Comparison of ENCODE assay signal across 9 cellular contexts in the genomic region with DNA sequence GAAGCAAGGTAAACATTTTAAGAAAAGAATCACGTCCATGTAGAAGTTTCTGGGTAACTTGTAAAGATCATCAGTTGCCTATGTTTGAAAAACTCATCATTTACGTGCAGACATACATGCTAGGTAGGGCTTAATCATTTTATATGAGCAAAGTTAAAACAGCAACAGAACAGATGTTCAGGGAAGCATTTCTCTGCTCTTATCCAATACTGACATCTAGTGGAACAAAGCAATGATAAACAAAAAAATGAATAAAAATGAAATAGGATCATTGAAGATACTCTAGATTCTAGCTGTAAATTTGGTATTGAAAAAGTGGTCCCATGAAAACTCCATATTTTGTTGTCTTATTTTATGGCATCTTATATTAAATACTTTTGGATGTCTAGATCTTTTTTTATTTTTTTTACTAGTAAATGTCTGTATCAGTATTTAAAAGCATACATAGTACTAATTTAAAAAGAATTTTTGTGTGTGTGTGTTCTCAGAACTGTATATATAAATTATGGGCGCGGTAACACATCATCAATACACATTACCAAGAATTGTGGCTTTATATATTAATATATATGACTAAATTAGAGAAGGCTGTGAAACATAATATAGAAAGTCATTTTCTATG.
DNase-seq lines count a peak whose midpoint lies in the region; ATAC-seq, FAIRE-seq and TF ChIP-seq lines count a peak whose summit lies in the region.
"Had no signal": no experiment of that assay in that cellular context is flagged by ENCODE, and none has a peak within 500 bp of the region (broad histone marks: within the 10 kb centered on the region; RNA-seq: fewer than 3 reads in every experiment).

No MANE protein-coding gene starts in this region.

- H2BK5ac ChIP-seq in IMR-90 (ENCODE audit: low read depth, low read length, poor library complexity, severe bottlenecking), result no peak overlapping the region

- H3K23ac ChIP-seq in IMR-90 (ENCODE audit: low read depth, low read length), result no peak overlapping the region

- intact Hi-C loops in IMR-90 (cut with micrococcal nuclease), result loop anchor here (1.0 kb wide), 1 partner anchor 334 kb away; no protein-coding TSS in a partner anchor

- no peak overlapping the region for H4K8ac ChIP-seq in IMR-90 (ENCODE audit: low read depth in 2 of 2, low read length in 2 of 2)

- FAIRE-seq in RCC 7860 (lab: Jason Lieb, UNC), result peak; percentile 77

- POLR2A ChIA-PET in IMR-90 (lab: Charles Lee; ENCODE audit: unreplicated experiment), result no interaction called here
- POLR2A ChIA-PET in activated CD8-positive, alpha-beta T cell treated with anti-CD3 and anti-CD28 coated beads, Interleukin-2, amount 10 ng/mL, durations not matched to agents 7 days and 5 days (lab: Charles Lee), result no interaction called here

- H2AK9ac ChIP-seq in IMR-90 (replicated peaks; ENCODE audit: low read depth, low read length, poor library complexity), result no peak overlapping the region

- no peak overlapping the region for H3K4me3 ChIP-seq in IMR-90 (ENCODE audit: insufficient read depth, low read depth, low read length)
- no peak overlapping the region for H3K4me3 ChIP-seq in fibroblast of the aortic adventitia (ENCODE audit: low read depth, low read length)
- H3K4me3 ChIP-seq: SJSA1 had no signal

- H3K9me3 Mint-ChIP-seq in type B pancreatic cell, result peaks cover 10% of the 10 kb centered on the region
- H3K9me3 Mint-ChIP-seq in activated CD8-positive, alpha-beta T cell treated with anti-CD3 and anti-CD28 coated beads, Interleukin-2, amount 10 ng/mL, durations not matched to agents 7 days and 5 days (ENCODE audit: insufficient read depth), result no peaks in the 10 kb centered on the region

- TF ChIP-seq RAD21 in IMR-90 (IDR thresholded peaks at IDR 0.05; ENCODE audit: low read length), result peak; percentile 93

- H3K4me1 Mint-ChIP-seq in type B pancreatic cell (ENCODE audit: unreplicated experiment), result no peaks in the 10 kb centered on the region
- no peaks in the 10 kb centered on the region for H3K4me1 Mint-ChIP-seq in activated CD8-positive, alpha-beta T cell treated with anti-CD3 and anti-CD28 coated beads, Interleukin-2, amount 10 ng/mL, durations not matched to agents 7 days and 5 days (ENCODE audit: low read depth)

- in situ Hi-C loops in IMR-90 (cut with MboI; ENCODE audit: low sequenced_read_pairs), result loop anchor here (10.0 kb wide), 1 partner anchor 338 kb away; no protein-coding TSS in a partner anchor

- no peak overlapping the region for H2BK15ac ChIP-seq in IMR-90 (ENCODE audit: low read depth, low read length)

- H3K4me1 ChIP-seq in IMR-90 (ENCODE audit: control insufficient read depth, insufficient read depth, low read length), result peaks cover 2% of the 10 kb centered on the region
- H3K4me1 ChIP-seq: SJSA1 had no signal

- H3K9ac ChIP-seq in IMR-90 (ENCODE audit: low read depth, low read length), result no peak overlapping the region

- no peak overlapping the region for H3K27ac Mint-ChIP-seq in type B pancreatic cell
- no peak overlapping the region for H3K27ac Mint-ChIP-seq in activated CD8-positive, alpha-beta T cell treated with anti-CD3 and anti-CD28 coated beads, Interleukin-2, amount 10 ng/mL, durations not matched to agents 7 days and 5 days

- peaks cover 5% of the 10 kb centered on the region for H3K36me3 Mint-ChIP-seq in type B pancreatic cell
- H3K36me3 Mint-ChIP-seq in activated CD8-positive, alpha-beta T cell treated with anti-CD3 and anti-CD28 coated beads, Interleukin-2, amount 10 ng/mL, durations not matched to agents 7 days and 5 days (ENCODE audit: low read depth), result no peaks in the 10 kb centered on the region

- ATAC-seq in IMR-90 (ENCODE audit: low read depth), result peak; percentile 70; the same call in 1 of the 2 replicates
- ATAC-seq in GM21737 (IDR thresholded peaks at IDR 0.05; ENCODE audit: unreplicated experiment), result no peak
- no peak for ATAC-seq in activated CD8-positive, alpha-beta T cell treated with anti-CD3 and anti-CD28 coated beads, Interleukin-2, amount 10 ng/mL, durations not matched to agents 7 days and 5 days

- no peak overlapping the region for H3K18ac ChIP-seq in IMR-90 (ENCODE audit: low read depth, low read length)

- H3K14ac ChIP-seq in IMR-90 (replicated peaks; ENCODE audit: low read depth, low read length), result no peak overlapping the region

- no peaks in the 10 kb centered on the region for H3K9me3 ChIP-seq in IMR-90 (ENCODE audit: control insufficient read depth, insufficient read depth, low read length)
- H3K9me3 ChIP-seq: SJSA1 had no signal

- no peak overlapping the region for H3K4ac ChIP-seq in IMR-90 (ENCODE audit: low read depth, low read length)

- no peak overlapping the region for H4K5ac ChIP-seq in IMR-90 (ENCODE audit: low read depth, low read length)

- H3K9me1 ChIP-seq in IMR-90 (ENCODE audit: insufficient read depth, low read length), result no peaks in the 10 kb centered on the region

- no TSS peak for BruUV-seq in IMR-90 (replicated peaks; lab: Mats Ljungman, UMichigan)

- no peak overlapping the region for H3K56ac ChIP-seq in IMR-90 (ENCODE audit: extremely low read depth, insufficient read depth, low read length)

- H3K36me3 ChIP-seq in IMR-90 (ENCODE audit: control insufficient read depth, insufficient read depth, low read length), result no peaks in the 10 kb centered on the region
- H3K36me3 ChIP-seq: SJSA1 had no signal

- no peaks in the 10 kb centered on the region for H3K27me3 Mint-ChIP-seq in type B pancreatic cell
- H3K27me3 Mint-ChIP-seq in activated CD8-positive, alpha-beta T cell treated with anti-CD3 and anti-CD28 coated beads, Interleukin-2, amount 10 ng/mL, durations not matched to agents 7 days and 5 days (ENCODE audit: low read depth), result no peaks in the 10 kb centered on the region

- 0 out of 2 replicates have a peak, but pooled peaks have one; percentile 36 for TF ChIP-seq POLR2A in IMR-90 (IDR thresholded peaks at IDR 0.05; ENCODE audit: low read depth, low read length)

- H2BK120ac ChIP-seq in IMR-90 (ENCODE audit: low read depth, low read length), result no peak overlapping the region

- peak overlapping the region; percentile 9 for H3K4me3 Mint-ChIP-seq in type B pancreatic cell
- H3K4me3 Mint-ChIP-seq in activated CD8-positive, alpha-beta T cell treated with anti-CD3 and anti-CD28 coated beads, Interleukin-2, amount 10 ng/mL, durations not matched to agents 7 days and 5 days, result no peak overlapping the region

- TF ChIP-seq CTCF in IMR-90 (conservative IDR thresholded peaks at IDR 0.05; ENCODE audit: low read depth, low read length) (peak; percentile 85), fibroblast of the aortic adventitia (IDR thresholded peaks at IDR 0.05; ENCODE audit: insufficient read depth, low read length) (peak; percentile 59), type B pancreatic cell (conservative IDR thresholded peaks at IDR 0.05) (peak; percentile 85)

- no peaks in the 10 kb centered on the region for H4K20me1 ChIP-seq in IMR-90 (ENCODE audit: insufficient read depth, low read length)

- H3K4me2 ChIP-seq in IMR-90 (ENCODE audit: low read depth, low read length), result no peak overlapping the region

- CTCF ChIA-PET in IMR-90 (lab: Yijun Ruan, JAX), result interaction anchor here (1.0 kb wide), 1 partner anchor 343 kb away, joined by 3 read pairs; no protein-coding TSS in a partner anchor
- CTCF ChIA-PET in activated CD8-positive, alpha-beta T cell treated with anti-CD3 and anti-CD28 coated beads, Interleukin-2, amount 10 ng/mL, durations not matched to agents 7 days and 5 days (lab: Charles Lee), result no interaction called here

- peak; percentile 51 for DNase-seq in ELR (ENCODE audit: low read depth)
- DNase-seq in IMR-90, result peak; percentile 56
- peak; percentile 54 for DNase-seq in RCC 7860 (ENCODE audit: low spot score)
- peak; percentile 40 for DNase-seq in fibroblast of the aortic adventitia (ENCODE audit: low read depth)
- DNase-seq in type B pancreatic cell (ENCODE audit: extremely low spot score, unreplicated experiment), result no peak
- DNase-seq in stimulated activated naive CD4-positive, alpha-beta T cell treated with Interleukin-2 at 50 U/mL for 16 hours (lab: John Stamatoyannopoulos, UW), result no peak
- no peak for DNase-seq in activated CD8-positive, alpha-beta T cell treated with anti-CD3 and anti-CD28 coated beads, Interleukin-2, amount 10 ng/mL, durations not matched to agents 7 days and 5 days

- H2BK20ac ChIP-seq in IMR-90 (ENCODE audit: low read depth, low read length), result no peak overlapping the region

- dilution Hi-C loops in IMR-90 (cut with HindIII; ENCODE audit: low sequenced_read_pairs, unreplicated experiment), result no loop called here

- no peak overlapping the region for H3K27ac ChIP-seq in IMR-90 (ENCODE audit: insufficient read depth, low read length)
- H3K27ac ChIP-seq: SJSA1 had no signal

- no peak overlapping the region for H2AFZ ChIP-seq in IMR-90 (replicated peaks; ENCODE audit: low read length, poor library complexity)

- no peaks in the 10 kb centered on the region for H3K79me1 ChIP-seq in IMR-90 (ENCODE audit: low read depth in 1 of 2, low read length in 2 of 2)

- no CpG with 5 or more reads among the region's 4 CpGs for WGBS in IMR-90 (ENCODE audit: extremely low coverage in 2 of 2, insufficient read length in 1 of 2), 2 experiments

- no peak overlapping the region for H2AK5ac ChIP-seq in IMR-90 (ENCODE audit: low read depth, low read length)

- no peaks in the 10 kb centered on the region for H3K27me3 ChIP-seq in IMR-90 (ENCODE audit: control insufficient read depth, insufficient read depth, low read length)
- H3K27me3 ChIP-seq: SJSA1 had no signal

- H4K91ac ChIP-seq in IMR-90 (ENCODE audit: insufficient read depth, low read depth, low read length), result no peak overlapping the region

TF ChIP-seq in IMR-90, 13 proteins besides CTCF, POLR2A, EP300 and RAD21:
- TF ChIP-seq SMC3 (IDR thresholded peaks at IDR 0.05; ENCODE audit: low read depth, low read length) (peak; percentile 77), CHD1 (IDR thresholded peaks at IDR 0.05; ENCODE audit: low read depth, low read length) (no peak), CEBPB (IDR thresholded peaks at IDR 0.05; ENCODE audit: low read depth, low read length) (no peak), USF2 (IDR thresholded peaks at IDR 0.05; ENCODE audit: low read depth, low read length) (no peak), RCOR1 (IDR thresholded peaks at IDR 0.05; ENCODE audit: insufficient replicate concordance, low read length) (no peak), MAFK (IDR thresholded peaks at IDR 0.05; ENCODE audit: low read depth, low read length) (no peak), RFX5 (IDR thresholded peaks at IDR 0.05; ENCODE audit: low read depth, low read length) (no peak), MAZ (IDR thresholded peaks at IDR 0.05; ENCODE audit: borderline replicate concordance, low read depth, low read length) (no peak), BHLHE40 (IDR thresholded peaks at IDR 0.05; ENCODE audit: low read depth, low read length) (no peak)

Comparison
In these comparisons a context has a peak if more than half of its experiments do, and no peak if none do; other contexts are left out.
1. DNase-seq: peak in ELR (single experiment), IMR-90 (single experiment), RCC 7860 (single experiment) and fibroblast of the aortic adventitia (single experiment); none in type B pancreatic cell (single experiment), stimulated activated naive CD4-positive, alpha-beta T cell treated with Interleukin-2 at 50 U/mL for 16 hours (single experiment) and activated CD8-positive, alpha-beta T cell treated with anti-CD3 and anti-CD28 coated beads, Interleukin-2, amount 10 ng/mL, durations not matched to agents 7 days and 5 days (single experiment).
2. Peak in every context shown above with its lines, with median percentiles within 50 percentile points of each other: CTCF ChIP-seq.